In the genomic region with DNA sequence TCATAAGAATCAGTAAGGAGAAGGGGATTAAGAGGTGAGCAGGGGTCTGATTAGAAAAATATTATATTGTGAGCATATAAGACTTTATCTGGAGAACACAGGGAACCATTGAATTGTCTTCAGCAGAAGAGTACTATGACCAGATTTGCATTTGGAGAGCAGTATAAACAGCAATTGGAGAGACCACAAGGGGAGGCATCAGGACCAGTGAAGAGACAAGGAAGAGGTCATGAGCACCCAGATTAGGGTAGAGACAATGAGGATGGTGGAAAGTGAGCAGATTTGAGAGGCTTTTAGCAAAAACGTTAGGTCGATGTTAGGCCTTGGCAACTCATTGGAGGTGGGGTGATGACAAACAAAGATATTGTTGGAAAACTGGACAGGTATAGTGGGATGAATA, we compare ENCODE assay signal across 1 cellular context.
TF ChIP-seq lines count a peak whose summit lies in the region.

No MANE protein-coding gene starts in this region.

TF ChIP-seq in WTC11, 78 proteins besides CTCF, POLR2A, EP300 and RAD21 (continued from another document):
- TF ChIP-seq, protein P1, sequence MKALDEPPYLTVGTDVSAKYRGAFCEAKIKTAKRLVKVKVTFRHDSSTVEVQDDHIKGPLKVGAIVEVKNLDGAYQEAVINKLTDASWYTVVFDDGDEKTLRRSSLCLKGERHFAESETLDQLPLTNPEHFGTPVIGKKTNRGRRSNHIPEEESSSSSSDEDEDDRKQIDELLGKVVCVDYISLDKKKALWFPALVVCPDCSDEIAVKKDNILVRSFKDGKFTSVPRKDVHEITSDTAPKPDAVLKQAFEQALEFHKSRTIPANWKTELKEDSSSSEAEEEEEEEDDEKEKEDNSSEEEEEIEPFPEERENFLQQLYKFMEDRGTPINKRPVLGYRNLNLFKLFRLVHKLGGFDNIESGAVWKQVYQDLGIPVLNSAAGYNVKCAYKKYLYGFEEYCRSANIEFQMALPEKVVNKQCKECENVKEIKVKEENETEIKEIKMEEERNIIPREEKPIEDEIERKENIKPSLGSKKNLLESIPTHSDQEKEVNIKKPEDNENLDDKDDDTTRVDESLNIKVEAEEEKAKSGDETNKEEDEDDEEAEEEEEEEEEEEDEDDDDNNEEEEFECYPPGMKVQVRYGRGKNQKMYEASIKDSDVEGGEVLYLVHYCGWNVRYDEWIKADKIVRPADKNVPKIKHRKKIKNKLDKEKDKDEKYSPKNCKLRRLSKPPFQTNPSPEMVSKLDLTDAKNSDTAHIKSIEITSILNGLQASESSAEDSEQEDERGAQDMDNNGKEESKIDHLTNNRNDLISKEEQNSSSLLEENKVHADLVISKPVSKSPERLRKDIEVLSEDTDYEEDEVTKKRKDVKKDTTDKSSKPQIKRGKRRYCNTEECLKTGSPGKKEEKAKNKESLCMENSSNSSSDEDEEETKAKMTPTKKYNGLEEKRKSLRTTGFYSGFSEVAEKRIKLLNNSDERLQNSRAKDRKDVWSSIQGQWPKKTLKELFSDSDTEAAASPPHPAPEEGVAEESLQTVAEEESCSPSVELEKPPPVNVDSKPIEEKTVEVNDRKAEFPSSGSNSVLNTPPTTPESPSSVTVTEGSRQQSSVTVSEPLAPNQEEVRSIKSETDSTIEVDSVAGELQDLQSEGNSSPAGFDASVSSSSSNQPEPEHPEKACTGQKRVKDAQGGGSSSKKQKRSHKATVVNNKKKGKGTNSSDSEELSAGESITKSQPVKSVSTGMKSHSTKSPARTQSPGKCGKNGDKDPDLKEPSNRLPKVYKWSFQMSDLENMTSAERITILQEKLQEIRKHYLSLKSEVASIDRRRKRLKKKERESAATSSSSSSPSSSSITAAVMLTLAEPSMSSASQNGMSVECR (CRISPR knock-in tag; IDR thresholded peaks at IDR 0.05; ENCODE audit: borderline replicate concordance) = no peak
